Comparison of ENCODE assay signal across 10 cellular contexts in genomic region chr20:1813101-1813529, GRCh38.
A peak's percentile ranks its signal among the peaks of the same experiment; 100 is the strongest.
DNase-seq lines count a peak whose midpoint lies in the region; ATAC-seq, FAIRE-seq and TF ChIP-seq lines count a peak whose summit lies in the region.
"Had no signal": no experiment of that assay in that cellular context is flagged by ENCODE, and none has a peak within 500 bp of the region (broad histone marks: within the 10 kb centered on the region; RNA-seq: fewer than 3 reads in every experiment).

No MANE protein-coding gene starts in this region.

- CTCF ChIA-PET in AG04450 (lab: Charles Lee), result interaction anchor here (1.5 to 4.9 kb wide), 4 partner anchors 12 to 87 kb away, joined by 4 to 27 read pairs (median 16); no protein-coding TSS in a partner anchor

- H3K4me3 ChIP-seq in AG04450 (ENCODE audit: low read depth, low read length), result no peak overlapping the region

- TF ChIP-seq CTCF in AG04450 (IDR thresholded peaks at IDR 0.05; ENCODE audit: low read depth, low read length), result no peak

- peak; percentile 97 for FAIRE-seq in RCC 7860 (lab: Jason Lieb, UNC)

- no peak for ATAC-seq in stimulated activated naive CD8-positive, alpha-beta T cell treated with anti-CD3 and anti-CD28 coated beads, Interleukin-15, Interleukin-2, amounts not matched to agents 100 U/mL and 50 U/mL, for 24 hours
- no peak for ATAC-seq in GM18861 (IDR thresholded peaks at IDR 0.05; ENCODE audit: unreplicated experiment)
- no peak for ATAC-seq in HG03571 (IDR thresholded peaks at IDR 0.05; ENCODE audit: unreplicated experiment)

- POLR2A ChIA-PET in AG04450 (lab: Yijun Ruan, JAX), result interaction anchor here (0.6 to 1.7 kb wide), 9 partner anchors 8 to 491 kb away, joined by 3 to 17 read pairs (median 4); no protein-coding TSS in a partner anchor

- no peaks in the 10 kb centered on the region for H3K9me3 ChIP-seq in AG04450 (ENCODE audit: control insufficient read depth, insufficient read depth, low read length)

- no peaks in the 10 kb centered on the region for H3K27me3 ChIP-seq in AG04450 (ENCODE audit: control insufficient read depth, insufficient read depth, low read length)

- H3K27ac ChIP-seq in AG04450 (ENCODE audit: low read depth, low read length), result peak overlapping the region; percentile 78

- DNase-seq in AG04450 (ENCODE audit: low read depth, low spot score) (peak; percentile 90), RCC 7860 (ENCODE audit: low spot score) (peak; percentile 93), fibroblast of gingiva (ENCODE audit: low read depth) (peak; percentile 86), myocyte (ENCODE audit: low read depth) (peak; percentile 92), C1 segment of cervical spinal cord (lab: John Stamatoyannopoulos, UW) (no peak)
- DNase-seq in stimulated activated naive CD8-positive, alpha-beta T cell treated with anti-CD3 and anti-CD28 coated beads, Interleukin-15, Interleukin-2, amounts not matched to agents 100 U/mL and 50 U/mL, for 24 hours, result no peak
- DNase-seq: CD4-positive, CD25-positive, alpha-beta regulatory T cell; OCI-M1 had no signal

Comparison
In these comparisons a context has a peak if more than half of its experiments do, and no peak if none do; other contexts are left out.
1. DNase-seq: peak in AG04450 (single experiment), RCC 7860 (single experiment), fibroblast of gingiva (single experiment) and myocyte (single experiment); none in stimulated activated naive CD8-positive, alpha-beta T cell treated with anti-CD3 and anti-CD28 coated beads, Interleukin-15, Interleukin-2, amounts not matched to agents 100 U/mL and 50 U/mL, for 24 hours (single experiment) and C1 segment of cervical spinal cord (0 of 14).